8 cellular contexts compared by ENCODE assay signal in the genomic region with DNA sequence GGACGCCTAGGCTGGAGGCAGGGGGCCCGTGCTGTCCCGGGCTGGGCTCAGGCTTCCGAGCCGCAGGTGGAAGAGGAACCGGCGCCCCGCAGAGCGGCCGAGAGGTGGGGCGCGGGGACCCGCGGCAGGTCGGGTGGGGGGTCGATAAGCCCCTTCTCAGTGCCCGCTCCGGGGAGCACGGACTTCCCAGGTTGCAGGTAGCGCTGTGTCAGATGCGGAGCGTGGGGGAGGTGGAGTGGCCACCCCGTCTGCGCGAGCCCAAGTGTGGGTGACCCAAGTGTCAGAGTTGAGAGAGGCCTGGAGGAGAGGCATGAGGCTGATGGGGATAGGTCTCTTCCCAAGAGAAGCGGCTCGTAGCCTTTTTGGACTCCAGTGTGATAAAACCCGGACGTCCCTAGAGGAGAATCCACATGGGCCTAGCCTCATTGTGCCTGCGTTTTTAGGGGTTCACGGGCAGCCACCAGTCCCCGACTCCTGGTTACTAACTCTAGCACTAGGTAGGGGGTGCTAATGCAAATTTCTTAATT. TPM values are rescaled to one million over a fixed set of nuclear protein-coding genes. Genes with fewer than 3 reads are reported as not detected.
DNase-seq lines count a peak whose midpoint lies in the region; ATAC-seq and TF ChIP-seq lines count a peak whose summit lies in the region.

No MANE protein-coding gene starts in this region.

- 1 to 2% (median 2%) methylated on average over 19 to 32 of the region's 32 CpGs for WGBS in ovary, 3 donors

- no peak for DNase-seq in activated CD8-positive, alpha-beta T cell treated with anti-CD3 and anti-CD28 coated beads for 36 hours
- no peak for DNase-seq in foreskin keratinocyte
- peak in 4 of 5 donors; percentile 46 to 68 (median 55) for DNase-seq in ovary
- DNase-seq in GM10248 (ENCODE audit: extremely low spot score) = no peak

- H3K9me3 ChIP-seq in ovary = no peaks in the 10 kb centered on the region

- TF ChIP-seq CTCF in 22Rv1 (IDR thresholded peaks at IDR 0.05) (no peak), foreskin keratinocyte (conservative IDR thresholded peaks at IDR 0.05) (no peak), ovary (IDR thresholded peaks at IDR 0.05) (no peak), GM10248 (IDR thresholded peaks at IDR 0.05; ENCODE audit: control extremely low read depth, extremely low read depth, low read depth, missing control alignments) (no peak)
- no peak for TF ChIP-seq CTCF in activated CD8-positive, alpha-beta T cell treated with anti-CD3 and anti-CD28 coated beads for 36 hours (IDR thresholded peaks at IDR 0.05)

- no peaks in the 10 kb centered on the region for H3K9me3 Mint-ChIP-seq in activated CD8-positive, alpha-beta T cell treated with anti-CD3 and anti-CD28 coated beads for 36 hours

- no peak for TF ChIP-seq POLR2A in ovary (IDR thresholded peaks at IDR 0.05)

- ATAC-seq in GM19025 (IDR thresholded peaks at IDR 0.05; ENCODE audit: low read depth, unreplicated experiment) = peak; percentile 8
- peak; percentile 5 for ATAC-seq in HG03460 (IDR thresholded peaks at IDR 0.05; ENCODE audit: unreplicated experiment)
- ATAC-seq in activated CD8-positive, alpha-beta T cell treated with anti-CD3 and anti-CD28 coated beads for 36 hours = no peak
- no peak for ATAC-seq in foreskin keratinocyte
- no peak for ATAC-seq in GM18520 (IDR thresholded peaks at IDR 0.05; ENCODE audit: unreplicated experiment)

- peaks cover 8% of the 10 kb centered on the region for H3K4me1 Mint-ChIP-seq in activated CD8-positive, alpha-beta T cell treated with anti-CD3 and anti-CD28 coated beads for 36 hours (ENCODE audit: low read depth)

- no peaks in the 10 kb centered on the region for H3K27me3 ChIP-seq in foreskin keratinocyte
- no peaks in the 10 kb centered on the region for H3K27me3 ChIP-seq in ovary

- H3K4me3 Mint-ChIP-seq in activated CD8-positive, alpha-beta T cell treated with anti-CD3 and anti-CD28 coated beads for 36 hours = peak overlapping the region; percentile 72

- intact Hi-C loops in activated CD8-positive, alpha-beta T cell treated with anti-CD3 and anti-CD28 coated beads for 36 hours (cut with micrococcal nuclease) = no loop called here
- intact Hi-C loops in ovary (cut with DNase I) = loop anchor here in 2 of 4 donors (5.0 to 10.0 kb wide), 2 partner anchors 131 to 134 kb away; no protein-coding TSS in a partner anchor

- H3K27ac ChIP-seq in 22Rv1 (peak overlapping the region; percentile 83), foreskin keratinocyte (peak overlapping the region; percentile 1), ovary (peak overlapping the region; percentile 62 to 77)

- H3K36me3 Mint-ChIP-seq in activated CD8-positive, alpha-beta T cell treated with anti-CD3 and anti-CD28 coated beads for 36 hours (ENCODE audit: low read depth) = no peaks in the 10 kb centered on the region

- H3K4me1 ChIP-seq in foreskin keratinocyte (peaks cover 11% of the 10 kb centered on the region), ovary (ENCODE audit: insufficient read depth) (peaks cover 26% of the 10 kb centered on the region)

- peak overlapping the region; percentile 90 for H3K4me3 ChIP-seq in ovary

- CTCF ChIA-PET in activated CD8-positive, alpha-beta T cell treated with anti-CD3 and anti-CD28 coated beads for 36 hours (lab: Charles Lee) = no interaction called here
- CTCF ChIA-PET in GM10248 (lab: Yijun Ruan, JAX) = no interaction called here

- POLR2A ChIA-PET in activated CD8-positive, alpha-beta T cell treated with anti-CD3 and anti-CD28 coated beads for 36 hours (lab: Charles Lee) = no interaction called here
- POLR2A ChIA-PET in GM10248 (lab: Yijun Ruan, JAX) = no interaction called here

- no peaks in the 10 kb centered on the region for H3K36me3 ChIP-seq in ovary

- H3K27ac Mint-ChIP-seq in activated CD8-positive, alpha-beta T cell treated with anti-CD3 and anti-CD28 coated beads for 36 hours = no peak overlapping the region

- TF ChIP-seq EP300 in ovary (IDR thresholded peaks at IDR 0.05) = no peak

- H3K27me3 Mint-ChIP-seq in activated CD8-positive, alpha-beta T cell treated with anti-CD3 and anti-CD28 coated beads for 36 hours = no peaks in the 10 kb centered on the region

RNA-seq across cellular contexts. Expression of gene EEPD1, which starts 0.6 kb away (rescaled TPM):
- total RNA-seq in activated CD8-positive, alpha-beta T cell treated with anti-CD3 and anti-CD28 coated beads for 36 hours = under 1 TPM; 0.76 to 0.90 TPM
- total RNA-seq in foreskin keratinocyte = 2.2 and 2.4 TPM in 2 replicates
- 1.2 and 1.3 TPM in 2 replicates for polyA plus RNA-seq in foreskin keratinocyte
- 10 to 100 TPM in 4 of 7 donors, 1 to 10 TPM in 3; 5.6 to 15.8 (median 10.7) TPM for total RNA-seq in ovary
- 10 to 100 TPM; 11.5 to 16.6 TPM for polyA plus RNA-seq in ovary

Comparison
In these comparisons a context has a peak if more than half of its experiments do, and no peak if none do; other contexts are left out.
1. H3K27ac ChIP-seq: peak in every context shown above with its lines; median percentile 83 in 22Rv1; 70 in ovary; 1 in foreskin keratinocyte.
2. ATAC-seq: peak in GM19025 (single experiment) and HG03460 (single experiment); none in activated CD8-positive, alpha-beta T cell treated with anti-CD3 and anti-CD28 coated beads for 36 hours (single experiment), foreskin keratinocyte (single experiment) and GM18520 (single experiment).
3. DNase-seq: peak in ovary (4 of 5); none in activated CD8-positive, alpha-beta T cell treated with anti-CD3 and anti-CD28 coated beads for 36 hours (single experiment), foreskin keratinocyte (0 of 2) and GM10248 (single experiment).